In genomic region chr2:53827398-53828175, GRCh38 we compare ENCODE assay signal across 18 cellular contexts. TPM values are rescaled to one million over a fixed set of nuclear protein-coding genes. Genes with fewer than 3 reads are reported as not detected.
DNase-seq lines count a peak whose midpoint lies in the region; ATAC-seq and TF ChIP-seq lines count a peak whose summit lies in the region.
"Had no signal": no experiment of that assay in that cellular context is flagged by ENCODE, and none has a peak within 500 bp of the region (broad histone marks: within the 10 kb centered on the region; RNA-seq: fewer than 3 reads in every experiment).

No MANE protein-coding gene starts in this region.

- H3K4me3 Mint-ChIP-seq in natural killer cell treated with Interleukin-12 subunit alpha and Interleukin-12 subunit beta and Interleukin-15 and Interleukin-18, amount 100 ng/mL, for 72 hours, result no peak overlapping the region
- H3K4me3 Mint-ChIP-seq: activated CD4-positive, alpha-beta memory T cell treated with anti-CD3 and anti-CD28 coated beads for 36 hours; activated naive CD8-positive, alpha-beta T cell treated with anti-CD3 and anti-CD28 coated beads for 36 hours; activated T-cell treated with anti-CD3 and anti-CD28 coated beads, Interleukin-2, amount 50 U/mL, for 4 hours had no signal

- no peaks in the 10 kb centered on the region for H3K36me3 Mint-ChIP-seq in natural killer cell treated with Interleukin-12 subunit alpha and Interleukin-12 subunit beta and Interleukin-15 and Interleukin-18, amount 100 ng/mL, for 72 hours

- H3K27ac ChIP-seq in heart left ventricle, result peak overlapping the region in 10 of 12 donors; percentile 18 to 77 (median 53)
- H3K27ac ChIP-seq: spleen had no signal

- H3K27ac Mint-ChIP-seq in natural killer cell treated with Interleukin-12 subunit alpha and Interleukin-12 subunit beta and Interleukin-15 and Interleukin-18, amount 100 ng/mL, for 72 hours, result no peak overlapping the region
- H3K27ac Mint-ChIP-seq: activated CD4-positive, alpha-beta memory T cell treated with anti-CD3 and anti-CD28 coated beads for 36 hours; activated naive CD8-positive, alpha-beta T cell treated with anti-CD3 and anti-CD28 coated beads for 36 hours had no signal

- 72 to 85% (median 81%) methylated on average over 3 of the region's 3 CpGs for WGBS in heart left ventricle, 4 donors

- H3K4me3 ChIP-seq in adipocyte (ENCODE audit: low read length) (peak overlapping the region; percentile 12), heart left ventricle (no peak overlapping the region)
- H3K4me3 ChIP-seq: spleen, vagina had no signal

- H3K27me3 ChIP-seq in adipocyte (replicated peaks; ENCODE audit: control insufficient read depth, insufficient read depth, low read length), result no peaks in the 10 kb centered on the region
- no peaks in the 10 kb centered on the region for H3K27me3 ChIP-seq in heart left ventricle
- H3K27me3 ChIP-seq: spleen, vagina had no signal

- DNase-seq in AG20443 (ENCODE audit: low spot score) (peak; percentile 26), adipocyte (ENCODE audit: low read depth) (no peak), heart left ventricle (peak in 1 of 5 donors; percentile 47), midbrain (lab: John Stamatoyannopoulos, UW) (peak; percentile 57), D341Med (ENCODE audit: low spot score) (no peak), SW 1271 (lab: John Stamatoyannopoulos, UW) (no peak)
- no peak for DNase-seq in natural killer cell treated with Interleukin-12 subunit alpha and Interleukin-12 subunit beta and Interleukin-15 and Interleukin-18, amount 100 ng/mL, for 72 hours (ENCODE audit: low spot score)
- DNase-seq: activated CD4-positive, alpha-beta memory T cell treated with anti-CD3 and anti-CD28 coated beads for 36 hours; activated naive CD8-positive, alpha-beta T cell treated with anti-CD3 and anti-CD28 coated beads for 36 hours; activated T-cell treated with anti-CD3 and anti-CD28 coated beads, Interleukin-2, amount 50 U/mL, for 4 hours; GF-D8; NCI-H1092; NCI-H2171; NCI-H82; spleen; stimulated activated naive CD4-positive, alpha-beta T cell treated with Interleukin-2 at 50 U/mL for 16 hours had no signal

- ATAC-seq in heart left ventricle (peak; percentile 58 to 79 (median 64)), HG03342 (IDR thresholded peaks at IDR 0.05; ENCODE audit: unreplicated experiment) (no peak)
- ATAC-seq in natural killer cell treated with Interleukin-12 subunit alpha and Interleukin-12 subunit beta and Interleukin-15 and Interleukin-18, amount 100 ng/mL, for 72 hours, result no peak
- ATAC-seq: activated T-cell treated with anti-CD3 and anti-CD28 coated beads, Interleukin-2, amount 50 U/mL, for 4 hours had no signal

- H3K4me1 ChIP-seq in adipocyte (ENCODE audit: control insufficient read depth, insufficient read depth, low read length) (peaks cover 24% of the 10 kb centered on the region), heart left ventricle (peaks cover 0 to 30% (median 12%) of the 10 kb centered on the region in 12 donors)

- H3K27me3 Mint-ChIP-seq in natural killer cell treated with Interleukin-12 subunit alpha and Interleukin-12 subunit beta and Interleukin-15 and Interleukin-18, amount 100 ng/mL, for 72 hours, result no peaks in the 10 kb centered on the region
- H3K27me3 Mint-ChIP-seq: activated CD4-positive, alpha-beta memory T cell treated with anti-CD3 and anti-CD28 coated beads for 36 hours; activated naive CD8-positive, alpha-beta T cell treated with anti-CD3 and anti-CD28 coated beads for 36 hours had no signal

- H3K9me3 Mint-ChIP-seq in natural killer cell treated with Interleukin-12 subunit alpha and Interleukin-12 subunit beta and Interleukin-15 and Interleukin-18, amount 100 ng/mL, for 72 hours, result no peaks in the 10 kb centered on the region

- TF ChIP-seq POLR2A in heart left ventricle (IDR thresholded peaks at IDR 0.05), result no peak

- H3K9ac ChIP-seq in adipocyte (ENCODE audit: low read length), result no peak overlapping the region

- intact Hi-C loops in heart left ventricle (cut with DNase I), result no loop called here

- H3K36me3 ChIP-seq in adipocyte (ENCODE audit: control insufficient read depth, insufficient read depth, low read length, severe bottlenecking), result no peaks in the 10 kb centered on the region
- H3K36me3 ChIP-seq in heart left ventricle, result peaks cover 0 to 11% (median 0%) of the 10 kb centered on the region in 9 donors

- H3K9me3 ChIP-seq in adipocyte (ENCODE audit: control insufficient read depth, low read length) (no peaks in the 10 kb centered on the region), heart left ventricle (peaks cover 0 to 9% (median 0%) of the 10 kb centered on the region in 12 donors)
- H3K9me3 ChIP-seq: vagina had no signal

- no peaks in the 10 kb centered on the region for H3K4me1 Mint-ChIP-seq in natural killer cell treated with Interleukin-12 subunit alpha and Interleukin-12 subunit beta and Interleukin-15 and Interleukin-18, amount 100 ng/mL, for 72 hours (ENCODE audit: low read depth in 2 of 2)
- H3K4me1 Mint-ChIP-seq: activated naive CD8-positive, alpha-beta T cell treated with anti-CD3 and anti-CD28 coated beads for 36 hours had no signal

- TF ChIP-seq CTCF in heart left ventricle (IDR thresholded peaks at IDR 0.05), result no peak

RNA-seq across cellular contexts. Expression of gene GPR75, which starts 32.2 kb away (rescaled TPM):
- 1 to 10 TPM in 7 of 9 donors, under 1 TPM in 2; 0.67 to 2.2 (median 1.2) TPM for total RNA-seq in heart left ventricle
- under 1 TPM; 0.84 to 0.98 TPM for polyA plus RNA-seq in heart left ventricle
- 10 to 100 TPM in 1 of 2 donors, 1 to 10 TPM in 1; 3.9 to 13.2 TPM for total RNA-seq in natural killer cell treated with Interleukin-12 subunit alpha and Interleukin-12 subunit beta and Interleukin-15 and Interleukin-18, amount 100 ng/mL, for 72 hours

RNA-seq across cellular contexts. Expression of gene ERLEC1, which starts 40.7 kb away (rescaled TPM):
- 10 to 100 TPM; 32.3 to 49.8 (median 42.7) TPM for total RNA-seq in heart left ventricle
- 10 to 100 TPM; 14.6 to 63.6 TPM for polyA plus RNA-seq in heart left ventricle
- 10 to 100 TPM; 24.8 to 45.9 TPM for total RNA-seq in natural killer cell treated with Interleukin-12 subunit alpha and Interleukin-12 subunit beta and Interleukin-15 and Interleukin-18, amount 100 ng/mL, for 72 hours

RNA-seq across cellular contexts. Expression of gene ASB3, which starts 40.8 kb away (rescaled TPM):
- 10 to 100 TPM in 5 of 9 donors, 1 to 10 TPM in 4; 7.0 to 18.0 (median 11.6) TPM for total RNA-seq in heart left ventricle
- 1 to 10 TPM; 4.2 to 6.7 TPM for polyA plus RNA-seq in heart left ventricle
- 10 to 100 TPM; 18.9 to 29.1 TPM for total RNA-seq in natural killer cell treated with Interleukin-12 subunit alpha and Interleukin-12 subunit beta and Interleukin-15 and Interleukin-18, amount 100 ng/mL, for 72 hours

RNA-seq across cellular contexts. Expression of gene CHAC2, which starts 60.0 kb away (rescaled TPM):
- total RNA-seq in heart left ventricle, result 1 to 10 TPM; 1.4 to 6.0 (median 2.9) TPM
- polyA plus RNA-seq in heart left ventricle, result 10 to 100 TPM in 1 of 2 donors, 1 to 10 TPM in 1; 4.2 to 10.1 TPM
- total RNA-seq in natural killer cell treated with Interleukin-12 subunit alpha and Interleukin-12 subunit beta and Interleukin-15 and Interleukin-18, amount 100 ng/mL, for 72 hours, result 10 to 100 TPM; 10.6 to 19.3 TPM

Comparison
In these comparisons a context has a peak if more than half of its experiments do, and no peak if none do; other contexts are left out.
1. DNase-seq: peak in AG20443 (single experiment) and midbrain (single experiment); none in adipocyte (single experiment), natural killer cell treated with Interleukin-12 subunit alpha and Interleukin-12 subunit beta and Interleukin-15 and Interleukin-18, amount 100 ng/mL, for 72 hours (single experiment), D341Med (single experiment) and SW 1271 (0 of 2).
2. ATAC-seq: peak in heart left ventricle (4 of 4); none in natural killer cell treated with Interleukin-12 subunit alpha and Interleukin-12 subunit beta and Interleukin-15 and Interleukin-18, amount 100 ng/mL, for 72 hours (0 of 2) and HG03342 (single experiment).